Comparison of ENCODE assay signal across 8 cellular contexts in genomic region chr2:69082430-69082997, GRCh38.
A peak's percentile ranks its signal among the peaks of the same experiment; 100 is the strongest.
DNase-seq lines count a peak whose midpoint lies in the region; ATAC-seq, FAIRE-seq and TF ChIP-seq lines count a peak whose summit lies in the region.

No MANE protein-coding gene starts in this region.

- peak; percentile 19 for DNase-seq in H54 (ENCODE audit: insufficient read length, low spot score)
- DNase-seq in SJCRH30, result peak; percentile 42 to 49
- DNase-seq in foreskin melanocyte, result peak; percentile 84
- no peak for DNase-seq in activated CD4-positive, alpha-beta T cell treated with anti-CD3 and anti-CD28 coated beads for 1 hour
- no peak for DNase-seq in activated CD4-positive, alpha-beta T cell treated with anti-CD3 and anti-CD28 coated beads, Interleukin-2, amount 50 U/mL, for 48 hours

- H3K36me3 ChIP-seq in SJCRH30 (peaks cover 70% of the 10 kb centered on the region), skeletal muscle tissue (ENCODE audit: control insufficient read depth in 3 of 3, insufficient read depth in 3 of 3, low read length in 3 of 3) (peaks cover 2 to 9% (median 8%) of the 10 kb centered on the region in 3 donors)

- no peaks in the 10 kb centered on the region for H3K9me3 ChIP-seq in SJCRH30 (replicated peaks)
- H3K9me3 ChIP-seq in skeletal muscle tissue (ENCODE audit: control insufficient read depth in 3 of 3, low read length in 3 of 3), result no peaks in the 10 kb centered on the region

- FAIRE-seq in H54 (lab: Jason Lieb, UNC), result no peak

- TF ChIP-seq POLR2A in H54 (IDR thresholded peaks at IDR 0.05; ENCODE audit: low read depth, low read length), result no peak

- H3K4me3 ChIP-seq in SJCRH30, result no peak overlapping the region
- H3K4me3 ChIP-seq in skeletal muscle tissue (ENCODE audit: low read length in 3 of 3), result no peak overlapping the region

- H3K27me3 ChIP-seq in SJCRH30 (no peaks in the 10 kb centered on the region), skeletal muscle tissue (ENCODE audit: control insufficient read depth in 3 of 3, insufficient read depth in 3 of 3, low read length in 3 of 3) (no peaks in the 10 kb centered on the region)

- no peak for ATAC-seq in HG03442 (IDR thresholded peaks at IDR 0.05; ENCODE audit: unreplicated experiment)
- no peak for ATAC-seq in HG02884 (IDR thresholded peaks at IDR 0.05; ENCODE audit: unreplicated experiment)

- H3K27ac ChIP-seq in SJCRH30 (no peak overlapping the region), skeletal muscle tissue (ENCODE audit: low read depth, low read length) (peak overlapping the region; percentile 60)

- H3K4me1 ChIP-seq in SJCRH30 (no peaks in the 10 kb centered on the region), skeletal muscle tissue (ENCODE audit: control insufficient read depth in 3 of 3, insufficient read depth in 3 of 3, low read length in 3 of 3) (peaks cover 15 to 18% (median 18%) of the 10 kb centered on the region in 3 donors)

- H3K9ac ChIP-seq in skeletal muscle tissue (ENCODE audit: low read depth in 1 of 3, low read length in 3 of 3), result no peak overlapping the region

Comparison
In these comparisons a context has a peak if more than half of its experiments do, and no peak if none do; other contexts are left out.
1. DNase-seq: peak in H54 (single experiment), SJCRH30 (2 of 2) and foreskin melanocyte (single experiment); none in activated CD4-positive, alpha-beta T cell treated with anti-CD3 and anti-CD28 coated beads for 1 hour (single experiment) and activated CD4-positive, alpha-beta T cell treated with anti-CD3 and anti-CD28 coated beads, Interleukin-2, amount 50 U/mL, for 48 hours (0 of 2).